ENCODE assay signal across 14 cellular contexts in genomic region chr7:46909601-46910051, GRCh38.
DNase-seq lines count a peak whose midpoint lies in the region; ATAC-seq and TF ChIP-seq lines count a peak whose summit lies in the region.
"Had no signal": no experiment of that assay in that cellular context is flagged by ENCODE, and none has a peak within 500 bp of the region (broad histone marks: within the 10 kb centered on the region; RNA-seq: fewer than 3 reads in every experiment).

No MANE protein-coding gene starts in this region.

- 54% methylated on average over 7 of the region's 7 CpGs for WGBS in esophagus muscularis mucosa

- intact Hi-C loops in Calu3 (cut with micrococcal nuclease; ENCODE audit: unreplicated experiment), result no loop called here
- intact Hi-C loops in left lung (cut with DNase I), result no loop called here
- intact Hi-C loops in esophagus muscularis mucosa (cut with DNase I), result no loop called here
- intact Hi-C loops in naive thymus-derived CD4-positive, alpha-beta T cell (cut with micrococcal nuclease), result no loop called here

- CTCF ChIA-PET in Calu3 (lab: Charles Lee), result interaction anchor here (0.7 to 1.6 kb wide), 3 partner anchors 23 to 486 kb away, joined by 3 to 5 read pairs (median 4); no protein-coding TSS in a partner anchor
- CTCF ChIA-PET in naive thymus-derived CD4-positive, alpha-beta T cell (lab: Charles Lee), result no interaction called here

- POLR2A ChIA-PET in naive thymus-derived CD4-positive, alpha-beta T cell (lab: Charles Lee), result no interaction called here

- TF ChIP-seq POLR2A in esophagus muscularis mucosa (IDR thresholded peaks at IDR 0.05; ENCODE audit: low read depth), result no peak

- no TSS peak for BruUV-seq in Calu3 (replicated peaks; lab: Mats Ljungman, UMichigan)

- H3K4me1 Mint-ChIP-seq in Calu3 (ENCODE audit: low read depth, unreplicated experiment), result peaks cover 38% of the 10 kb centered on the region
- no peaks in the 10 kb centered on the region for H3K4me1 Mint-ChIP-seq in naive thymus-derived CD4-positive, alpha-beta T cell

- no peaks in the 10 kb centered on the region for H3K27me3 Mint-ChIP-seq in Calu3 (ENCODE audit: unreplicated experiment)
- H3K27me3 Mint-ChIP-seq in naive thymus-derived CD4-positive, alpha-beta T cell, result no peaks in the 10 kb centered on the region
- H3K27me3 Mint-ChIP-seq: progenitor cell of endocrine pancreas; stimulated activated naive CD8-positive, alpha-beta T cell treated with anti-CD3 and anti-CD28 coated beads, Interleukin-15, Interleukin-2, amounts not matched to agents 100 ng/mL and 50 ng/mL, for 24 hours had no signal

- H3K4me3 Mint-ChIP-seq in Calu3 (ENCODE audit: low read depth, unreplicated experiment), result no peak overlapping the region
- no peak overlapping the region for H3K4me3 Mint-ChIP-seq in naive thymus-derived CD4-positive, alpha-beta T cell
- H3K4me3 Mint-ChIP-seq: stimulated activated naive CD8-positive, alpha-beta T cell treated with anti-CD3 and anti-CD28 coated beads, Interleukin-15, Interleukin-2, amounts not matched to agents 100 ng/mL and 50 ng/mL, for 24 hours had no signal

- H3K4me1 ChIP-seq in left lung, result no peaks in the 10 kb centered on the region
- H3K4me1 ChIP-seq in esophagus muscularis mucosa, result no peaks in the 10 kb centered on the region
- no peaks in the 10 kb centered on the region for H3K4me1 ChIP-seq in naive thymus-derived CD4-positive, alpha-beta T cell (ENCODE audit: control insufficient read depth in 2 of 2, insufficient read depth in 2 of 2, low read length in 2 of 2)

- TF ChIP-seq CTCF in Calu3 (IDR thresholded peaks at IDR 0.05; ENCODE audit: unreplicated experiment) (no peak), astrocyte of the spinal cord (IDR thresholded peaks at IDR 0.05; ENCODE audit: low read depth, low read length) (no peak), left lung (IDR thresholded peaks at IDR 0.05) (no peak), esophagus muscularis mucosa (IDR thresholded peaks at IDR 0.05) (no peak)

- in situ Hi-C loops in astrocyte of the spinal cord (cut with HindIII; ENCODE audit: low sequenced_read_pairs), result no loop called here

- no peak overlapping the region for H3K4me3 ChIP-seq in astrocyte of the spinal cord (ENCODE audit: low read depth, low read length)
- no peak overlapping the region for H3K4me3 ChIP-seq in left lung
- H3K4me3 ChIP-seq in esophagus muscularis mucosa, result no peak overlapping the region
- H3K4me3 ChIP-seq in naive thymus-derived CD4-positive, alpha-beta T cell (ENCODE audit: low read length), result no peak overlapping the region

- TF ChIP-seq EP300 in esophagus muscularis mucosa (IDR thresholded peaks at IDR 0.05), result no peak

- H3K9me3 Mint-ChIP-seq in Calu3 (ENCODE audit: low read depth, unreplicated experiment), result peaks cover 3% of the 10 kb centered on the region
- peaks cover 0 to 26% (median 4%) of the 10 kb centered on the region in 11 donors for H3K9me3 Mint-ChIP-seq in naive thymus-derived CD4-positive, alpha-beta T cell
- H3K9me3 Mint-ChIP-seq: stimulated activated naive CD8-positive, alpha-beta T cell treated with anti-CD3 and anti-CD28 coated beads, Interleukin-15, Interleukin-2, amounts not matched to agents 100 ng/mL and 50 ng/mL, for 24 hours had no signal

- H3K9me3 ChIP-seq in left lung (peaks cover 0 to 6% of the 10 kb centered on the region in 2 donors), esophagus muscularis mucosa (peaks cover 0 to 3% (median 0%) of the 10 kb centered on the region in 4 donors)
- H3K9me3 ChIP-seq in naive thymus-derived CD4-positive, alpha-beta T cell (ENCODE audit: control insufficient read depth in 2 of 3, low read length in 3 of 3), result no peaks in the 10 kb centered on the region

- ATAC-seq in left lung, result peak; percentile 52
- no peak for ATAC-seq in GM18867 (IDR thresholded peaks at IDR 0.05; ENCODE audit: unreplicated experiment)
- no peak for ATAC-seq in naive thymus-derived CD4-positive, alpha-beta T cell
- ATAC-seq in GM21423 (IDR thresholded peaks at IDR 0.05; ENCODE audit: unreplicated experiment), result no peak

- no peaks in the 10 kb centered on the region for H3K27me3 ChIP-seq in left lung
- H3K27me3 ChIP-seq in esophagus muscularis mucosa, result no peaks in the 10 kb centered on the region
- no peaks in the 10 kb centered on the region for H3K27me3 ChIP-seq in naive thymus-derived CD4-positive, alpha-beta T cell (ENCODE audit: control insufficient read depth in 2 of 2, insufficient read depth in 2 of 2, low read length in 2 of 2)

- no peak for DNase-seq in Calu3
- peak; percentile 94 for DNase-seq in M059J (ENCODE audit: low read depth)
- DNase-seq in astrocyte of the spinal cord (ENCODE audit: low read depth, low spot score), result peak; percentile 91
- DNase-seq in left lung, result no peak
- no peak for DNase-seq in esophagus muscularis mucosa (ENCODE audit: extremely low spot score)
- no peak for DNase-seq in naive thymus-derived CD4-positive, alpha-beta T cell
- DNase-seq: activated CD4-positive, alpha-beta T cell treated with anti-CD3 and anti-CD28 coated beads for 4 hours; activated effector memory CD4-positive, alpha-beta T cell treated with anti-CD3 and anti-CD28 coated beads, Interleukin-2, amount 50 U/mL, for 16 hours; SIG-M5; stimulated activated CD4-positive, alpha-beta T cell treated with anti-CD3 and anti-CD28 coated beads, Interleukin-4, amount 100 ng/mL, for 24 hours had no signal

- H3K36me3 Mint-ChIP-seq in Calu3 (ENCODE audit: insufficient read depth, unreplicated experiment), result no peaks in the 10 kb centered on the region
- no peaks in the 10 kb centered on the region for H3K36me3 Mint-ChIP-seq in naive thymus-derived CD4-positive, alpha-beta T cell

- peak overlapping the region; percentile 63 for H3K27ac Mint-ChIP-seq in Calu3 (ENCODE audit: unreplicated experiment)
- H3K27ac Mint-ChIP-seq in naive thymus-derived CD4-positive, alpha-beta T cell, result no peak overlapping the region
- H3K27ac Mint-ChIP-seq: progenitor cell of endocrine pancreas; stimulated activated naive CD8-positive, alpha-beta T cell treated with anti-CD3 and anti-CD28 coated beads, Interleukin-15, Interleukin-2, amounts not matched to agents 100 ng/mL and 50 ng/mL, for 24 hours had no signal

- no peak overlapping the region for H3K27ac ChIP-seq in left lung
- H3K27ac ChIP-seq in esophagus muscularis mucosa (replicated peaks in 1 of 4), result no peak overlapping the region
- no peak overlapping the region for H3K27ac ChIP-seq in naive thymus-derived CD4-positive, alpha-beta T cell (ENCODE audit: low read depth, low read length)

- no peaks in the 10 kb centered on the region for H3K36me3 ChIP-seq in left lung
- H3K36me3 ChIP-seq in esophagus muscularis mucosa, result no peaks in the 10 kb centered on the region
- no peaks in the 10 kb centered on the region for H3K36me3 ChIP-seq in naive thymus-derived CD4-positive, alpha-beta T cell (ENCODE audit: control insufficient read depth in 2 of 3, insufficient read depth in 3 of 3, low read length in 3 of 3)

Comparison
In these comparisons a context has a peak if more than half of its experiments do, and no peak if none do; other contexts are left out.
1. DNase-seq: peak in M059J (single experiment) and astrocyte of the spinal cord (single experiment); none in Calu3 (single experiment), left lung (0 of 2), esophagus muscularis mucosa (single experiment) and naive thymus-derived CD4-positive, alpha-beta T cell (0 of 9).